Comparison of ENCODE assay signal across 1 cellular context in genomic region chr19:610071-610800, GRCh38.
TF ChIP-seq lines count a peak whose summit lies in the region.

No MANE protein-coding gene starts in this region.

TF ChIP-seq in GM12878, 131 proteins besides CTCF, POLR2A, EP300 and RAD21:
- TF ChIP-seq E4F1 (IDR thresholded peaks at IDR 0.05; ENCODE audit: borderline replicate concordance, partially characterized antibody) (no peak), ESRRA (IDR thresholded peaks at IDR 0.05; ENCODE audit: low read length) (no peak), GATAD2B (conservative IDR thresholded peaks at IDR 0.05; ENCODE audit: low read depth) (0 out of 2 replicates have a peak, but pooled peaks have one; percentile 49), BHLHE40 (IDR thresholded peaks at IDR 0.05; ENCODE audit: borderline replicate concordance in 1 of 2, low read depth in 2 of 2, low read length in 1 of 2) (peak in 1 of 2 experiments; percentile 33; a peak in 1 of 4 replicates), RELA (IDR thresholded peaks at IDR 0.05; ENCODE audit: borderline replicate concordance, partially characterized antibody) (no peak), E2F4 (IDR thresholded peaks at IDR 0.05; ENCODE audit: low read depth, low read length) (no peak), FOXM1 (IDR thresholded peaks at IDR 0.05; ENCODE audit: low read depth, low read length) (no peak), BRCA1 (IDR thresholded peaks at IDR 0.05; ENCODE audit: low read depth, low read length) (no peak), TAF1 (IDR thresholded peaks at IDR 0.05; ENCODE audit: borderline replicate concordance, low read depth, low read length) (no peak), SIN3A (IDR thresholded peaks at IDR 0.05; ENCODE audit: low read depth, low read length) (no peak), CBFB (IDR thresholded peaks at IDR 0.05; ENCODE audit: low read depth) (no peak), CREM (IDR thresholded peaks at IDR 0.05; ENCODE audit: low read depth) (no peak), MXI1 (IDR thresholded peaks at IDR 0.05; ENCODE audit: low read depth, low read length) (no peak), LARP7 (IDR thresholded peaks at IDR 0.05) (0 out of 2 replicates have a peak, but pooled peaks have one; percentile 29), NBN (IDR thresholded peaks at IDR 0.05) (no peak), NR2F1 (conservative IDR thresholded peaks at IDR 0.05) (peak; percentile 46; the same call in 1 of the 2 replicates), SIX5 (IDR thresholded peaks at IDR 0.05; ENCODE audit: low read depth, low read length, severe bottlenecking) (no peak), TCF7 (IDR thresholded peaks at IDR 0.05; ENCODE audit: borderline replicate concordance) (no peak)
- TF ChIP-seq, protein P1, sequence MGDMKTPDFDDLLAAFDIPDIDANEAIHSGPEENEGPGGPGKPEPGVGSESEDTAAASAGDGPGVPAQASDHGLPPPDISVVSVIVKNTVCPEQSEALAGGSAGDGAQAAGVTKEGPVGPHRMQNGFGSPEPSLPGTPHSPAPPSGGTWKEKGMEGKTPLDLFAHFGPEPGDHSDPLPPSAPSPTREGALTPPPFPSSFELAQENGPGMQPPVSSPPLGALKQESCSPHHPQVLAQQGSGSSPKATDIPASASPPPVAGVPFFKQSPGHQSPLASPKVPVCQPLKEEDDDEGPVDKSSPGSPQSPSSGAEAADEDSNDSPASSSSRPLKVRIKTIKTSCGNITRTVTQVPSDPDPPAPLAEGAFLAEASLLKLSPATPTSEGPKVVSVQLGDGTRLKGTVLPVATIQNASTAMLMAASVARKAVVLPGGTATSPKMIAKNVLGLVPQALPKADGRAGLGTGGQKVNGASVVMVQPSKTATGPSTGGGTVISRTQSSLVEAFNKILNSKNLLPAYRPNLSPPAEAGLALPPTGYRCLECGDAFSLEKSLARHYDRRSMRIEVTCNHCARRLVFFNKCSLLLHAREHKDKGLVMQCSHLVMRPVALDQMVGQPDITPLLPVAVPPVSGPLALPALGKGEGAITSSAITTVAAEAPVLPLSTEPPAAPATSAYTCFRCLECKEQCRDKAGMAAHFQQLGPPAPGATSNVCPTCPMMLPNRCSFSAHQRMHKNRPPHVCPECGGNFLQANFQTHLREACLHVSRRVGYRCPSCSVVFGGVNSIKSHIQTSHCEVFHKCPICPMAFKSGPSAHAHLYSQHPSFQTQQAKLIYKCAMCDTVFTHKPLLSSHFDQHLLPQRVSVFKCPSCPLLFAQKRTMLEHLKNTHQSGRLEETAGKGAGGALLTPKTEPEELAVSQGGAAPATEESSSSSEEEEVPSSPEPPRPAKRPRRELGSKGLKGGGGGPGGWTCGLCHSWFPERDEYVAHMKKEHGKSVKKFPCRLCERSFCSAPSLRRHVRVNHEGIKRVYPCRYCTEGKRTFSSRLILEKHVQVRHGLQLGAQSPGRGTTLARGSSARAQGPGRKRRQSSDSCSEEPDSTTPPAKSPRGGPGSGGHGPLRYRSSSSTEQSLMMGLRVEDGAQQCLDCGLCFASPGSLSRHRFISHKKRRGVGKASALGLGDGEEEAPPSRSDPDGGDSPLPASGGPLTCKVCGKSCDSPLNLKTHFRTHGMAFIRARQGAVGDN (IDR thresholded peaks at IDR 0.05): peak; percentile 38
- TF ChIP-seq, protein P2, sequence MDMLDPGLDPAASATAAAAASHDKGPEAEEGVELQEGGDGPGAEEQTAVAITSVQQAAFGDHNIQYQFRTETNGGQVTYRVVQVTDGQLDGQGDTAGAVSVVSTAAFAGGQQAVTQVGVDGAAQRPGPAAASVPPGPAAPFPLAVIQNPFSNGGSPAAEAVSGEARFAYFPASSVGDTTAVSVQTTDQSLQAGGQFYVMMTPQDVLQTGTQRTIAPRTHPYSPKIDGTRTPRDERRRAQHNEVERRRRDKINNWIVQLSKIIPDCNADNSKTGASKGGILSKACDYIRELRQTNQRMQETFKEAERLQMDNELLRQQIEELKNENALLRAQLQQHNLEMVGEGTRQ (IDR thresholded peaks at IDR 0.05; ENCODE audit: borderline replicate concordance, low read depth, low read length): no peak
- TF ChIP-seq, protein P3, sequence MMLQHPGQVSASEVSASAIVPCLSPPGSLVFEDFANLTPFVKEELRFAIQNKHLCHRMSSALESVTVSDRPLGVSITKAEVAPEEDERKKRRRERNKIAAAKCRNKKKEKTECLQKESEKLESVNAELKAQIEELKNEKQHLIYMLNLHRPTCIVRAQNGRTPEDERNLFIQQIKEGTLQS (IDR thresholded peaks at IDR 0.05; ENCODE audit: borderline replicate concordance, extremely low read depth, low read depth, low read length): no peak
- TF ChIP-seq, protein P4, sequence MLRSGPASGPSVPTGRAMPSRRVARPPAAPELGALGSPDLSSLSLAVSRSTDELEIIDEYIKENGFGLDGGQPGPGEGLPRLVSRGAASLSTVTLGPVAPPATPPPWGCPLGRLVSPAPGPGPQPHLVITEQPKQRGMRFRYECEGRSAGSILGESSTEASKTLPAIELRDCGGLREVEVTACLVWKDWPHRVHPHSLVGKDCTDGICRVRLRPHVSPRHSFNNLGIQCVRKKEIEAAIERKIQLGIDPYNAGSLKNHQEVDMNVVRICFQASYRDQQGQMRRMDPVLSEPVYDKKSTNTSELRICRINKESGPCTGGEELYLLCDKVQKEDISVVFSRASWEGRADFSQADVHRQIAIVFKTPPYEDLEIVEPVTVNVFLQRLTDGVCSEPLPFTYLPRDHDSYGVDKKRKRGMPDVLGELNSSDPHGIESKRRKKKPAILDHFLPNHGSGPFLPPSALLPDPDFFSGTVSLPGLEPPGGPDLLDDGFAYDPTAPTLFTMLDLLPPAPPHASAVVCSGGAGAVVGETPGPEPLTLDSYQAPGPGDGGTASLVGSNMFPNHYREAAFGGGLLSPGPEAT (IDR thresholded peaks at IDR 0.05; ENCODE audit: low read depth): no peak
TF ChIP-seq in GM12878: peak in this region for 5.
